29 cellular contexts compared by ENCODE assay signal in genomic region chr2:194526121-194526520, GRCh38.
"Had no signal": no experiment of that assay in that cellular context is flagged by ENCODE, and none has a peak within 500 bp of the region (broad histone marks: within the 10 kb centered on the region; RNA-seq: fewer than 3 reads in every experiment).

No MANE protein-coding gene starts in this region.

- H3K4me3 Mint-ChIP-seq: immature natural killer cell; mesothelial cell of epicardium; naive thymus-derived CD8-positive, alpha-beta T cell; nephron; neural crest cell; stimulated activated effector memory CD8-positive, alpha-beta T cell treated with anti-CD3 and anti-CD28 coated beads, Interleukin-12 subunit alpha, Interleukin-12 subunit beta, amount 100 ng/mL, for 72 hours; stimulated activated naive CD8-positive, alpha-beta T cell treated with anti-CD3 and anti-CD28 coated beads, Interleukin-15, Interleukin-2, amounts not matched to agents 100 ng/mL and 50 ng/mL, for 24 hours had no signal

- H3K36me3 ChIP-seq: left ventricle myocardium inferior, pancreas, prostate gland, spleen, suprapubic skin, thoracic aorta, tibial artery, upper lobe of right lung had no signal

- H3K4me1 ChIP-seq: left ventricle myocardium inferior, pancreas, prostate gland, spleen, suprapubic skin, tibial artery, upper lobe of right lung had no signal

- H3K27ac Mint-ChIP-seq: immature natural killer cell; mesothelial cell of epicardium; naive thymus-derived CD8-positive, alpha-beta T cell; nephron; stimulated activated effector memory CD8-positive, alpha-beta T cell treated with anti-CD3 and anti-CD28 coated beads, Interleukin-12 subunit alpha, Interleukin-12 subunit beta, amount 100 ng/mL, for 72 hours; stimulated activated naive CD8-positive, alpha-beta T cell treated with anti-CD3 and anti-CD28 coated beads, Interleukin-15, Interleukin-2, amounts not matched to agents 100 ng/mL and 50 ng/mL, for 24 hours had no signal

- H3K27me3 Mint-ChIP-seq: stimulated activated naive CD8-positive, alpha-beta T cell treated with anti-CD3 and anti-CD28 coated beads, Interleukin-15, Interleukin-2, amounts not matched to agents 100 ng/mL and 50 ng/mL, for 24 hours had no signal

- H3K4me3 ChIP-seq: left ventricle myocardium inferior, lung, pancreas, prostate gland, spleen, suprapubic skin, thoracic aorta, tibial artery, upper lobe of right lung had no signal

- FAIRE-seq: urothelium cell line had no signal

- ATAC-seq: naive thymus-derived CD8-positive, alpha-beta T cell; pancreas; right cardiac atrium; sciatic nerve; stimulated activated effector memory CD8-positive, alpha-beta T cell treated with anti-CD3 and anti-CD28 coated beads, Interleukin-12 subunit alpha, Interleukin-12 subunit beta, amount 100 ng/mL, for 72 hours; upper lobe of right lung had no signal

- H3K27me3 ChIP-seq: pancreas, spleen, suprapubic skin, tibial artery, upper lobe of right lung had no signal

- H3K27ac ChIP-seq: left ventricle myocardium inferior, pancreas, prostate gland, spleen, suprapubic skin, thoracic aorta, tibial artery, upper lobe of right lung had no signal

- H3K36me3 Mint-ChIP-seq: immature natural killer cell; mesothelial cell of epicardium; naive thymus-derived CD8-positive, alpha-beta T cell; stimulated activated effector memory CD8-positive, alpha-beta T cell treated with anti-CD3 and anti-CD28 coated beads, Interleukin-12 subunit alpha, Interleukin-12 subunit beta, amount 100 ng/mL, for 72 hours had no signal

- H3K9me3 ChIP-seq: left ventricle myocardium inferior, pancreas, prostate gland, spleen, suprapubic skin, thoracic aorta, tibial artery, upper lobe of right lung had no signal

- H3K9me3 Mint-ChIP-seq: naive thymus-derived CD8-positive, alpha-beta T cell; nephron; neural crest cell; stimulated activated effector memory CD8-positive, alpha-beta T cell treated with anti-CD3 and anti-CD28 coated beads, Interleukin-12 subunit alpha, Interleukin-12 subunit beta, amount 100 ng/mL, for 72 hours; stimulated activated naive CD8-positive, alpha-beta T cell treated with anti-CD3 and anti-CD28 coated beads, Interleukin-15, Interleukin-2, amounts not matched to agents 100 ng/mL and 50 ng/mL, for 24 hours had no signal

- H3K4me1 Mint-ChIP-seq: immature natural killer cell; naive thymus-derived CD8-positive, alpha-beta T cell; nephron; neural crest cell; stimulated activated effector memory CD8-positive, alpha-beta T cell treated with anti-CD3 and anti-CD28 coated beads, Interleukin-12 subunit alpha, Interleukin-12 subunit beta, amount 100 ng/mL, for 72 hours had no signal

- DNase-seq: hypothalamus; immature natural killer cell; islet precursor cell; left ventricle myocardium inferior; mesendoderm; naive thymus-derived CD8-positive, alpha-beta T cell; nucleus accumbens; pancreas; posterior cingulate gyrus; retina; right cardiac atrium; small intestine; spleen; stimulated activated CD4-positive, alpha-beta T cell treated with anti-CD3 and anti-CD28 coated beads, Interleukin-4, amount 100 ng/mL, for 24 hours; stimulated activated naive CD4-positive, alpha-beta T cell; tibial artery; trophoblast cell; upper lobe of right lung had no signal
